Comparison of ENCODE assay signal across 2 cellular contexts in the genomic region with DNA sequence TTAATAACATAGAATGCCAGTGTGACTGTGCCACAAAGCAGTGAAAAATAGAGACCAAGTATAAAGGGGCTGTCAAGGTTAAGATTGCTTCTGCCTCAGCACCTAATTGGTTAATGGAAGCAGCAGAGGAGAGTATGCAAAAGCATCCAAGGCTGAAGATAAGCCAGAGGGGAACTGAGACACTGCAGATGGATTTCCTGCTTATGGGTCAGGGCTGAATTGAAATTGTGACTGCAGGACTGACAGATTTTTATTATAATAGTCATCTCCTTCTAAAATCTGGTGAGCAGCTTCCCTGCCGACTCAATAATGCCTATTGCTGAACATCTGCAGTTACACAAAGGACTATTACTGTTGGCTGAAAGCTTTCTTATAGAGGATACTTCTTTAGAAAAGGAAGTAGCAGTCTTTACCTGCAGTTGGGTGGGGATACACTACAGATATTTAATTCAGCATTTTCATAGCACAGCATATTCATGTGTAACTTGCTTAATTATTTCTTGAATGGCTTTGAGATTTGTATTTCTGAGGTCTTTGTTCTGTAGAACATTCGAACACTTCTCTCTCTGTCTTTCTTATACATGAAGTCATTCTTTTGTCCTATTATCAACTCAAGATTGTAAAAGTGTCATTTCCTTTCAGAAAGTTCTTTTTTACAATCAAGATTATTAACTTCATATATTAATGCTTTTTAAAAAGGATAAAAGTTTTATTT.
TF ChIP-seq lines count a peak whose summit lies in the region.

No MANE protein-coding gene starts in this region.

TF ChIP-seq in IMR-90, 13 proteins besides CTCF, POLR2A, EP300 and RAD21:
- TF ChIP-seq MXI1 (IDR thresholded peaks at IDR 0.05; ENCODE audit: borderline replicate concordance, low read depth, low read length), result no peak
- no peak for TF ChIP-seq RCOR1 (IDR thresholded peaks at IDR 0.05; ENCODE audit: insufficient replicate concordance, low read length)
- TF ChIP-seq CEBPB (IDR thresholded peaks at IDR 0.05; ENCODE audit: low read depth, low read length), result no peak
- TF ChIP-seq FOS (IDR thresholded peaks at IDR 0.05; ENCODE audit: low read depth, low read length), result no peak
- no peak for TF ChIP-seq MAZ (IDR thresholded peaks at IDR 0.05; ENCODE audit: borderline replicate concordance, low read depth, low read length)
- no peak for TF ChIP-seq ELK1 (IDR thresholded peaks at IDR 0.05; ENCODE audit: borderline replicate concordance, low read depth, low read length)
- no peak for TF ChIP-seq USF2 (IDR thresholded peaks at IDR 0.05; ENCODE audit: low read depth, low read length)
- no peak for TF ChIP-seq MAFK (IDR thresholded peaks at IDR 0.05; ENCODE audit: low read depth, low read length)
- TF ChIP-seq RFX5 (IDR thresholded peaks at IDR 0.05; ENCODE audit: low read depth, low read length), result no peak
- no peak for TF ChIP-seq BHLHE40 (IDR thresholded peaks at IDR 0.05; ENCODE audit: low read depth, low read length)
- TF ChIP-seq NFE2L2 (IDR thresholded peaks at IDR 0.05; ENCODE audit: low read depth, low read length), result no peak
- no peak for TF ChIP-seq SMC3 (IDR thresholded peaks at IDR 0.05; ENCODE audit: low read depth, low read length)
- no peak for TF ChIP-seq CHD1 (IDR thresholded peaks at IDR 0.05; ENCODE audit: low read depth, low read length)

TF ChIP-seq in H1, 55 proteins besides CTCF, POLR2A, EP300 and RAD21:
- TF ChIP-seq EGR1 (IDR thresholded peaks at IDR 0.05; ENCODE audit: borderline replicate concordance, low read depth, low read length), result no peak
- TF ChIP-seq SP2 (IDR thresholded peaks at IDR 0.05; ENCODE audit: low read length), result no peak
- TF ChIP-seq BACH1 (IDR thresholded peaks at IDR 0.05; ENCODE audit: low read length), result no peak
- TF ChIP-seq TAF1 (IDR thresholded peaks at IDR 0.05; ENCODE audit: low read depth, low read length), result no peak
- TF ChIP-seq SP1 (IDR thresholded peaks at IDR 0.05; ENCODE audit: low read depth, low read length), result no peak
- no peak for TF ChIP-seq RBBP5 (IDR thresholded peaks at IDR 0.05; ENCODE audit: borderline replicate concordance, low read depth, low read length)
- no peak for TF ChIP-seq TEAD4 (IDR thresholded peaks at IDR 0.05; ENCODE audit: low read depth, low read length)
- no peak for TF ChIP-seq ZNF274 (IDR thresholded peaks at IDR 0.05; ENCODE audit: borderline replicate concordance, extremely low read depth, low read length)
- TF ChIP-seq CBX5 (IDR thresholded peaks at IDR 0.05; ENCODE audit: low read depth, low read length), result no peak
- TF ChIP-seq USF2 (IDR thresholded peaks at IDR 0.05; ENCODE audit: low read length), result no peak
- TF ChIP-seq NANOG (IDR thresholded peaks at IDR 0.05; ENCODE audit: insufficient read depth, low read depth, low read length, poor library complexity, severe bottlenecking), result no peak
- no peak for TF ChIP-seq HDAC2 (IDR thresholded peaks at IDR 0.05; ENCODE audit: borderline replicate concordance in 1 of 2, low read depth in 2 of 2, low read length in 2 of 2)
